ENCODE assay signal across 15 cellular contexts in genomic region chr17:37255434-37255833, GRCh38.
A peak's percentile ranks its signal among the peaks of the same experiment; 100 is the strongest.
DNase-seq lines count a peak whose midpoint lies in the region; ATAC-seq and TF ChIP-seq lines count a peak whose summit lies in the region.
"Had no signal": no experiment of that assay in that cellular context is flagged by ENCODE, and none has a peak within 500 bp of the region (broad histone marks: within the 10 kb centered on the region; RNA-seq: fewer than 3 reads in every experiment).

No MANE protein-coding gene starts in this region.

- TF ChIP-seq POLR2A in breast epithelium (IDR thresholded peaks at IDR 0.05): no peak

- CTCF ChIA-PET in activated CD4-positive, alpha-beta T cell treated with anti-CD3 and anti-CD28 coated beads for 36 hours (lab: Charles Lee): interaction anchor here (0.7 to 1.6 kb wide), 3 partner anchors 16 to 1037 kb away, joined by 3 to 4 read pairs (median 4); no protein-coding TSS in a partner anchor

- H3K27ac ChIP-seq in breast epithelium: no peak overlapping the region
- H3K27ac ChIP-seq: GM23248, HL-60 had no signal

- H3K4me3 Mint-ChIP-seq in activated CD4-positive, alpha-beta T cell treated with anti-CD3 and anti-CD28 coated beads for 36 hours: no peak overlapping the region
- H3K4me3 Mint-ChIP-seq: CD14-positive monocyte; CD4-positive, alpha-beta memory T cell had no signal

- in situ Hi-C loops in G401 (cut with HindIII; ENCODE audit: low sequenced_read_pairs): no loop called here

- no peaks in the 10 kb centered on the region for H3K36me3 ChIP-seq in breast epithelium

- peaks cover 29% of the 10 kb centered on the region for H3K36me3 Mint-ChIP-seq in activated CD4-positive, alpha-beta T cell treated with anti-CD3 and anti-CD28 coated beads for 36 hours (ENCODE audit: low read depth)

- POLR2A ChIA-PET in activated CD4-positive, alpha-beta T cell treated with anti-CD3 and anti-CD28 coated beads for 36 hours (lab: Charles Lee): no interaction called here

- H3K27me3 ChIP-seq in breast epithelium: no peaks in the 10 kb centered on the region

- no peaks in the 10 kb centered on the region for H3K9me3 Mint-ChIP-seq in activated CD4-positive, alpha-beta T cell treated with anti-CD3 and anti-CD28 coated beads for 36 hours (ENCODE audit: low read depth)
- H3K9me3 Mint-ChIP-seq: CD14-positive monocyte; CD4-positive, alpha-beta memory T cell had no signal

- no peaks in the 10 kb centered on the region for H3K9me3 ChIP-seq in breast epithelium
- H3K9me3 ChIP-seq: HAP-1 had no signal

- H3K27me3 Mint-ChIP-seq in activated CD4-positive, alpha-beta T cell treated with anti-CD3 and anti-CD28 coated beads for 36 hours: no peaks in the 10 kb centered on the region
- H3K27me3 Mint-ChIP-seq: CD4-positive, alpha-beta memory T cell had no signal

- TF ChIP-seq CTCF in choroid plexus epithelial cell (conservative IDR thresholded peaks at IDR 0.05; ENCODE audit: low read depth, low read length) (peak; percentile 6), breast epithelium (IDR thresholded peaks at IDR 0.05) (no peak)

- intact Hi-C loops in breast epithelium (cut with DNase I; ENCODE audit: low total_unique reads): no loop called here
- intact Hi-C loops in cardiac septum (cut with DNase I): no loop called here
- intact Hi-C loops in activated CD4-positive, alpha-beta T cell treated with anti-CD3 and anti-CD28 coated beads for 36 hours (cut with DNase I, micrococcal nuclease): no loop called here

- no peaks in the 10 kb centered on the region for H3K4me1 ChIP-seq in breast epithelium
- H3K4me1 ChIP-seq: HAP-1 had no signal

- H3K27ac Mint-ChIP-seq in activated CD4-positive, alpha-beta T cell treated with anti-CD3 and anti-CD28 coated beads for 36 hours: no peak overlapping the region
- H3K27ac Mint-ChIP-seq: CD4-positive, alpha-beta memory T cell had no signal

- H3K4me3 ChIP-seq in choroid plexus epithelial cell (ENCODE audit: low read depth, low read length) (no peak overlapping the region), breast epithelium (no peak overlapping the region)
- H3K4me3 ChIP-seq: GM23248, HAP-1 had no signal

- no peaks in the 10 kb centered on the region for H3K4me1 Mint-ChIP-seq in activated CD4-positive, alpha-beta T cell treated with anti-CD3 and anti-CD28 coated beads for 36 hours
- H3K4me1 Mint-ChIP-seq: CD14-positive monocyte; CD4-positive, alpha-beta memory T cell had no signal

- no peak for ATAC-seq in activated CD4-positive, alpha-beta T cell treated with anti-CD3 and anti-CD28 coated beads for 36 hours

- peak; percentile 5 for DNase-seq in G401 (ENCODE audit: low spot score)
- peak; percentile 14 for DNase-seq in choroid plexus epithelial cell (ENCODE audit: low read depth)
- peak; percentile 49 for DNase-seq in medulla oblongata (ENCODE audit: extremely low spot score)
- DNase-seq in superior temporal gyrus (ENCODE audit: extremely low spot score): peak; percentile 31
- no peak for DNase-seq in breast epithelium (ENCODE audit: low spot score in 2 of 2)
- no peak for DNase-seq in cardiac septum (ENCODE audit: low spot score)
- no peak for DNase-seq in activated CD8-positive, alpha-beta memory T cell treated with anti-CD3 and anti-CD28 coated beads, Interleukin-2, amount 50 U/mL, for 4 hours
- no peak for DNase-seq in activated CD4-positive, alpha-beta T cell treated with anti-CD3 and anti-CD28 coated beads for 36 hours
- DNase-seq: ACHN; CD4-positive, alpha-beta memory T cell; DMS79 treated with DMSO at 0.1 percent for 48 hours; GM23248 had no signal

Comparison
In these comparisons a context has a peak if more than half of its experiments do, and no peak if none do; other contexts are left out.
1. DNase-seq: peak in G401 (single experiment), choroid plexus epithelial cell (single experiment), medulla oblongata (single experiment) and superior temporal gyrus (single experiment); none in breast epithelium (0 of 2), cardiac septum (single experiment), activated CD8-positive, alpha-beta memory T cell treated with anti-CD3 and anti-CD28 coated beads, Interleukin-2, amount 50 U/mL, for 4 hours (single experiment) and activated CD4-positive, alpha-beta T cell treated with anti-CD3 and anti-CD28 coated beads for 36 hours (single experiment).